Comparison of ENCODE assay signal across 8 cellular contexts in genomic region chr1:150576794-150577556, GRCh38. TPM values are rescaled to one million over a fixed set of nuclear protein-coding genes. Genes with fewer than 3 reads are reported as not detected.
A peak's percentile ranks its signal among the peaks of the same experiment; 100 is the strongest.
DNase-seq lines count a peak whose midpoint lies in the region; ATAC-seq and TF ChIP-seq lines count a peak whose summit lies in the region.

No MANE protein-coding gene starts in this region.

- H3K79me2 ChIP-seq in Karpas-422 (ENCODE audit: low read length) = peaks cover 76% of the 10 kb centered on the region

- no peak overlapping the region for H2AFZ ChIP-seq in Karpas-422 (ENCODE audit: low read length)

- H3K4me3 ChIP-seq in AG10803 (ENCODE audit: low read length) = peak overlapping the region; percentile 99
- H3K4me3 ChIP-seq in Karpas-422 (ENCODE audit: low read length) = peak overlapping the region; percentile 89
- peak overlapping the region; percentile 99 for H3K4me3 ChIP-seq in choroid plexus epithelial cell (ENCODE audit: low read depth, low read length)
- H3K4me3 ChIP-seq in muscle layer of colon (ENCODE audit: low read depth in 1 of 2, low read length in 2 of 2) = peak overlapping the region; percentile 95 to 97

- H3K36me3 ChIP-seq in Karpas-422 (ENCODE audit: insufficient read depth, low read length) = peaks cover 62% of the 10 kb centered on the region
- H3K36me3 ChIP-seq in muscle layer of colon (ENCODE audit: insufficient read depth, low read length) = peaks cover 47% of the 10 kb centered on the region

- H3K4me1 ChIP-seq in Karpas-422 (ENCODE audit: low read length) (peaks cover 66% of the 10 kb centered on the region), muscle layer of colon (ENCODE audit: insufficient read depth, low read length) (peaks cover 50% of the 10 kb centered on the region)

- H3K9me3 ChIP-seq in Karpas-422 (ENCODE audit: low read length) = no peaks in the 10 kb centered on the region
- no peaks in the 10 kb centered on the region for H3K9me3 ChIP-seq in muscle layer of colon (ENCODE audit: low read length)

- no peaks in the 10 kb centered on the region for H3K9me2 ChIP-seq in Karpas-422 (replicated peaks; ENCODE audit: insufficient read depth, low read length)

- peak overlapping the region; percentile 97 for H3K4me2 ChIP-seq in Karpas-422 (ENCODE audit: low read depth, low read length, poor library complexity, severe bottlenecking)

- H3K27me3 ChIP-seq in Karpas-422 (ENCODE audit: low read length) = no peaks in the 10 kb centered on the region
- no peaks in the 10 kb centered on the region for H3K27me3 ChIP-seq in muscle layer of colon (ENCODE audit: control insufficient read depth in 1 of 2, insufficient read depth in 2 of 2, low read length in 2 of 2)

- H3K27ac ChIP-seq in Karpas-422 (ENCODE audit: low read length) = peak overlapping the region; percentile 93
- peak overlapping the region; percentile 98 for H3K27ac ChIP-seq in muscle layer of colon (ENCODE audit: low read depth, low read length)

- ATAC-seq in GM21360 (IDR thresholded peaks at IDR 0.05; ENCODE audit: unreplicated experiment) (no peak), HG03354 (IDR thresholded peaks at IDR 0.05; ENCODE audit: poor library complexity, severe bottlenecking, unreplicated experiment) (no peak)

- peak overlapping the region; percentile 97 for H3K9ac ChIP-seq in Karpas-422 (ENCODE audit: low read length)
- H3K9ac ChIP-seq in muscle layer of colon (ENCODE audit: low read length) = peak overlapping the region; percentile 99

- DNase-seq in AG10803 (ENCODE audit: low read depth) (peak; percentile 37), Karpas-422 (no peak), choroid plexus epithelial cell (ENCODE audit: low read depth) (peak; percentile 50)
- no peak for DNase-seq in stimulated activated CD4-positive, alpha-beta T cell treated with anti-CD3 and anti-CD28 coated beads, Interleukin-4, amount 100 ng/mL, for 4 hours
- no peak for DNase-seq in activated CD4-positive, alpha-beta T cell treated with anti-CD3 and anti-CD28 coated beads for 1 hour

- H4K20me1 ChIP-seq in Karpas-422 (ENCODE audit: insufficient read depth, low read depth, low read length) = peaks cover 61% of the 10 kb centered on the region

- TF ChIP-seq CTCF in AG10803 (conservative IDR thresholded peaks at IDR 0.05; ENCODE audit: low read length) (no peak), choroid plexus epithelial cell (conservative IDR thresholded peaks at IDR 0.05; ENCODE audit: low read depth, low read length) (no peak)

RNA-seq across cellular contexts. Expression of gene MCL1, which starts 2.4 kb away (rescaled TPM):
- 141 and 150 TPM in 2 replicates for total RNA-seq in Karpas-422 (2014; rRNA removed; shearing (Covaris generic); ENCODE audit: low replicate concordance)

RNA-seq across cellular contexts. Expression of gene ADAMTSL4, which starts 27.8 kb away (rescaled TPM):
- total RNA-seq in Karpas-422 (2014; rRNA removed; shearing (Covaris generic); ENCODE audit: low replicate concordance) = not detected in 2 replicates

RNA-seq across cellular contexts. Expression of gene ENSA, which starts 52.4 kb away (rescaled TPM):
- total RNA-seq in Karpas-422 (2014; rRNA removed; shearing (Covaris generic); ENCODE audit: low replicate concordance) = 113 and 121 TPM in 2 replicates

Comparison
In these comparisons a context has a peak if more than half of its experiments do, and no peak if none do; other contexts are left out.
1. DNase-seq: peak in AG10803 (single experiment) and choroid plexus epithelial cell (single experiment); none in Karpas-422 (single experiment), stimulated activated CD4-positive, alpha-beta T cell treated with anti-CD3 and anti-CD28 coated beads, Interleukin-4, amount 100 ng/mL, for 4 hours (0 of 2) and activated CD4-positive, alpha-beta T cell treated with anti-CD3 and anti-CD28 coated beads for 1 hour (single experiment).
2. Peak in every context shown above with its lines, with median percentiles within 50 percentile points of each other: H3K4me3 ChIP-seq.